ENCODE assay signal across 8 cellular contexts in genomic region chr2:240135706-240136012, GRCh38.
A peak's percentile ranks its signal among the peaks of the same experiment; 100 is the strongest.
DNase-seq lines count a peak whose midpoint lies in the region; TF ChIP-seq lines count a peak whose summit lies in the region.

No MANE protein-coding gene starts in this region.

- H3K4me3 ChIP-seq in SK-N-MC (peak overlapping the region; percentile 97), foreskin fibroblast (ENCODE audit: low read depth in 1 of 2, low read length in 2 of 2) (peak overlapping the region; percentile 84 to 90), skeletal muscle cell (ENCODE audit: low read depth, low read length) (peak overlapping the region; percentile 90)

- H3K9me3 ChIP-seq in SK-N-MC (ENCODE audit: low read depth, low read length), result no peaks in the 10 kb centered on the region

- peak overlapping the region; percentile 95 for H3K9ac ChIP-seq in SK-N-MC (ENCODE audit: insufficient read length)

- CTCF ChIA-PET in HEK293T (lab: Yijun Ruan, JAX), result no interaction called here

- no peak for TF ChIP-seq CTCF in C4-2B (conservative IDR thresholded peaks at IDR 0.05)
- TF ChIP-seq CTCF in foreskin fibroblast (IDR thresholded peaks at IDR 0.05; ENCODE audit: low read depth, low read length), result no peak

- peaks cover 22% of the 10 kb centered on the region for H3K36me3 ChIP-seq in SK-N-MC (ENCODE audit: insufficient read depth, low read length)

- peak overlapping the region; percentile 80 for H3K27ac ChIP-seq in C4-2B
- no peak overlapping the region for H3K27ac ChIP-seq in SK-N-MC

- POLR2A ChIA-PET in HEK293T (lab: Yijun Ruan, JAX), result no interaction called here

- no peak for DNase-seq in HEK293T (ENCODE audit: extremely low spot score)
- no peak for DNase-seq in SK-N-MC (ENCODE audit: low read depth, low spot score)
- DNase-seq in foreskin fibroblast, result no peak
- no peak for DNase-seq in skeletal muscle cell (ENCODE audit: low read depth)
- no peak for DNase-seq in stimulated activated CD4-positive, alpha-beta T cell treated with anti-CD3 and anti-CD28 coated beads, Interleukin-2, amount 100 ng/mL, for 24 hours
- no peak for DNase-seq in Kasumi-1 (lab: John Stamatoyannopoulos, UW)
- no peak for DNase-seq in iPS-NIHi11 (ENCODE audit: low spot score)

TF ChIP-seq in HEK293T, 16 proteins besides CTCF, POLR2A, EP300 and RAD21:
- TF ChIP-seq BHLHE40 (IDR thresholded peaks at IDR 0.05; ENCODE audit: borderline replicate concordance) (no peak), L3MBTL2 (conservative IDR thresholded peaks at IDR 0.05) (0 out of 2 replicates have a peak, but pooled peaks have one; percentile 27)
